In the genomic region with DNA sequence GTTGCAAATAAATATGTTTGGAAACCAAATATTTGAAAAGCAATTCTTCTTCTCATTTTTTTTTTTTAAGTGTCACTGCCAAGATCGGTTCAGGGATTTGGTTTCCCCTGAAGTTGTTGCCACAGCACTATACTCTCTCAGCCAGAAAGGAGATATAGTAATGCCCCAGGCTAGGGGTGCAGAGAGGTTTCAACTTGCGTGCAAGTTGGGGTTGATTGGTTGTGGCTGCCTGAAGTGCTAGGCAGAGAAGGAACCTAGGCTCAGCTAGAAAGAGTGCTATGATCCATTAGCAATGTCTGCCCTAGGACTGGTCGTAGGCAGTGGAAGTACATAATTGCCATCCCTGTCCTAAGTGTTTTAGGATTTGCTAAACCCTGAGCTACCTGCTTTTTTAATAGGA, we compare ENCODE assay signal across 18 cellular contexts.
DNase-seq lines count a peak whose midpoint lies in the region; ATAC-seq and TF ChIP-seq lines count a peak whose summit lies in the region.
"Had no signal": no experiment of that assay in that cellular context is flagged by ENCODE, and none has a peak within 500 bp of the region (broad histone marks: within the 10 kb centered on the region; RNA-seq: fewer than 3 reads in every experiment).

No MANE protein-coding gene starts in this region.

- no peaks in the 10 kb centered on the region for H3K9me3 ChIP-seq in HEK293 (ENCODE audit: control insufficient read depth, insufficient read depth, low read depth, low read length)
- no peaks in the 10 kb centered on the region for H3K9me3 ChIP-seq in SJSA1 (replicated peaks)
- peaks cover 0 to 1% (median 0%) of the 10 kb centered on the region in 4 donors for H3K9me3 ChIP-seq in esophagus muscularis mucosa
- H3K9me3 ChIP-seq: BE2C had no signal

- no peaks in the 10 kb centered on the region for H3K36me3 ChIP-seq in HEK293 (ENCODE audit: control insufficient read depth in 2 of 2, insufficient read depth in 1 of 2, low read length in 2 of 2)
- no peaks in the 10 kb centered on the region for H3K36me3 ChIP-seq in SJSA1
- H3K36me3 ChIP-seq in esophagus muscularis mucosa = no peaks in the 10 kb centered on the region
- H3K36me3 ChIP-seq: BE2C had no signal

- H3K27ac Mint-ChIP-seq in osteocyte (ENCODE audit: unreplicated experiment) = peak overlapping the region; percentile 34
- H3K27ac Mint-ChIP-seq: CD8-positive, alpha-beta T cell; H9; IgD-negative memory B cell had no signal

- H3K27me3 ChIP-seq in SJSA1 (replicated peaks) (no peaks in the 10 kb centered on the region), esophagus muscularis mucosa (peaks cover 0 to 79% (median 0%) of the 10 kb centered on the region in 4 donors)

- TF ChIP-seq POLR2A in esophagus muscularis mucosa (IDR thresholded peaks at IDR 0.05; ENCODE audit: low read depth) = no peak

- H3K36me3 Mint-ChIP-seq in osteocyte (ENCODE audit: unreplicated experiment) = peaks cover 2% of the 10 kb centered on the region
- H3K36me3 Mint-ChIP-seq: CD8-positive, alpha-beta T cell had no signal

- peaks cover 6% of the 10 kb centered on the region for H3K9me3 Mint-ChIP-seq in osteocyte (ENCODE audit: unreplicated experiment)
- H3K9me3 Mint-ChIP-seq: CD8-positive, alpha-beta T cell had no signal

- TF ChIP-seq CTCF in HEK293 (tag by site-specific recombination; IDR thresholded peaks at IDR 0.05) = no peak
- TF ChIP-seq CTCF in osteocyte (IDR thresholded peaks at IDR 0.05) = no peak
- TF ChIP-seq CTCF in esophagus muscularis mucosa (IDR thresholded peaks at IDR 0.05) = no peak

- intact Hi-C loops in esophagus muscularis mucosa (cut with DNase I) = no loop called here

- no peak for DNase-seq in SJSA1 (ENCODE audit: low read depth in 1 of 2, low spot score in 2 of 2)
- DNase-seq in osteocyte (ENCODE audit: extremely low spot score, unreplicated experiment) = no peak
- DNase-seq in NOMO-1 treated with dmso at 0.1 percent for 144 hours (lab: John Stamatoyannopoulos, UW; ENCODE audit: unreplicated experiment) = no peak
- DNase-seq in SW 1271 (lab: John Stamatoyannopoulos, UW) = no peak
- no peak for DNase-seq in esophagus muscularis mucosa (ENCODE audit: extremely low spot score)
- DNase-seq: BE2C; CD8-positive, alpha-beta T cell; H9; NCI-H1417; NCI-H2029; NCI-H2171 treated with DMSO at 0.1 percent for 48 hours; NCI-H510A; NCI-H774; Right ventricle myocardium superior had no signal

- no peaks in the 10 kb centered on the region for H3K27me3 Mint-ChIP-seq in osteocyte (ENCODE audit: unreplicated experiment)

- POLR2A ChIA-PET in HEK293 (lab: Yijun Ruan, JAX) = no interaction called here

- H3K4me1 ChIP-seq in HEK293 (ENCODE audit: control insufficient read depth, insufficient read depth, low read length) (no peaks in the 10 kb centered on the region), SJSA1 (replicated peaks) (peaks cover 71% of the 10 kb centered on the region), esophagus muscularis mucosa (peaks cover 0 to 5% (median 0%) of the 10 kb centered on the region in 4 donors)
- H3K4me1 ChIP-seq: BE2C had no signal

- H3K4me1 Mint-ChIP-seq in osteocyte (ENCODE audit: unreplicated experiment) = peaks cover 42% of the 10 kb centered on the region

- CTCF ChIA-PET in HEK293 (lab: Yijun Ruan, JAX) = interaction anchor here (0.7 to 2.0 kb wide), 3 partner anchors 9 to 254 kb away, joined by 3 to 5 read pairs (median 3); no protein-coding TSS in a partner anchor

- no peak for TF ChIP-seq EP300 in esophagus muscularis mucosa (IDR thresholded peaks at IDR 0.05)

- 79% methylated on average over 3 of the region's 3 CpGs for WGBS in esophagus muscularis mucosa

- no peak overlapping the region for H3K4me3 Mint-ChIP-seq in osteocyte (ENCODE audit: unreplicated experiment)
- H3K4me3 Mint-ChIP-seq: CD8-positive, alpha-beta T cell; H9; IgD-negative memory B cell had no signal

- H3K27ac ChIP-seq in HEK293 (ENCODE audit: extremely low read depth, low read depth, low read length) (no peak overlapping the region), SJSA1 (peak overlapping the region; percentile 89), esophagus muscularis mucosa (replicated peaks in 1 of 4) (no peak overlapping the region)

- no peak overlapping the region for H3K4me3 ChIP-seq in HEK293 (ENCODE audit: low read depth, low read length)
- H3K4me3 ChIP-seq in SJSA1 = no peak overlapping the region
- no peak overlapping the region for H3K4me3 ChIP-seq in esophagus muscularis mucosa

- ATAC-seq in esophagus mucosa = peak; percentile 35
- ATAC-seq: CD8-positive, alpha-beta T cell; SK-N-SH treated with all-trans-retinoic acid at 6 μM for 48 hours had no signal

TF ChIP-seq in HEK293, 187 proteins besides CTCF, POLR2A, EP300 and RAD21:
- TF ChIP-seq ZNF23 (tag by site-specific recombination; IDR thresholded peaks at IDR 0.05; ENCODE audit: borderline replicate concordance) (no peak), ZBTB17 (tag by site-specific recombination; IDR thresholded peaks at IDR 0.05) (peak; percentile 96)
